8 cellular contexts compared by ENCODE assay signal in the genomic region with DNA sequence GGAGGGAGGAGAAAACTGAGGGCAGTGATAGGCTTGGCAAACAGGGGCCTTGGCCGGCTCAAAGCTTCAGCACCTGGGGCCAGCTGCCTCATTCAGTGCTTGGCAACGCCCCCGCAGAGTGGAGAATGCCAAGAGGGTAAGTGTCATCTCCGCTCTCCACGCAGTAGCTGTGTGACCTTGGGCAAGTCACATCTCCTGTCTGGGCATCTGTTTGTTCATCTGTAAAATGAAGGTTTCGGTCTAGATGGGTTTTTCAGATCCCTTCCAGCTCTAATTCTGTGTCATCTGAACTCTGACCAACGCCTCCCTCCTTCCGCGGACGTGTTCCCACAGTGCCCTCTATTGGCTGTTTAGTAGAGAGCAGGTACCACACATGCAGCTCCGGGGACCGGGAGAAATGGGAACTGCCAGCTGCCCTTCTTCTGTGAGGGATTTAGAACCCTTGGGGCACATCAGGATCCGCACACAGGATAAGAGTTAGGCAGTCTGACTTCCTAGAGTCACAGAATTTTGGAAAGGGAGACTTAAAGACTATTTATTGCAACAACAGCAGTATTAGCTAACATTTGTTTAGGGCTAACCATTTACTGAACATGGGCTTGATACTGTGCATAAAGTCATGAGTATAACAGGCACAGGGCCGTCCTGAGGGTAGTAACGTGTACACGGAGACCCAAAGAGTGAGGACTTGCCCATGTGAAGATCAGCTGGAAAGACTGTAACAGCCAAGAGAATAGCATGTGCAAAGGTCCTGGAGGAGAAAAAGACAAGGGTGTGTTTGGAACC. TPM values are rescaled to one million over a fixed set of nuclear protein-coding genes. Genes with fewer than 3 reads are reported as not detected.
DNase-seq lines count a peak whose midpoint lies in the region; ATAC-seq and TF ChIP-seq lines count a peak whose summit lies in the region.

No MANE protein-coding gene starts in this region.

- no peak overlapping the region for H3K27ac Mint-ChIP-seq in activated T-cell treated with anti-CD3 and anti-CD28 coated beads, Interleukin-2, amount 50 U/mL, for 72 hours

- WGBS in heart left ventricle, 4 donors = 17 to 28% (median 23%) methylated on average over 16 of the region's 16 CpGs

- peaks cover 30% of the 10 kb centered on the region for H3K27me3 Mint-ChIP-seq in activated T-cell treated with anti-CD3 and anti-CD28 coated beads, Interleukin-2, amount 50 U/mL, for 72 hours (ENCODE audit: low read depth)

- H3K4me1 ChIP-seq in cardiac muscle cell (ENCODE audit: low read depth) (no peaks in the 10 kb centered on the region), heart left ventricle (no peaks in the 10 kb centered on the region)

- no peaks in the 10 kb centered on the region for H3K9me3 Mint-ChIP-seq in activated T-cell treated with anti-CD3 and anti-CD28 coated beads, Interleukin-2, amount 50 U/mL, for 72 hours

- TF ChIP-seq POLR2A in heart left ventricle (IDR thresholded peaks at IDR 0.05) = no peak

- no peaks in the 10 kb centered on the region for H3K27me3 ChIP-seq in cardiac muscle cell
- H3K27me3 ChIP-seq in heart left ventricle = peaks cover 0 to 47% (median 0%) of the 10 kb centered on the region in 9 donors

- H3K9me3 ChIP-seq in cardiac muscle cell (ENCODE audit: low read depth) (no peaks in the 10 kb centered on the region), heart left ventricle (no peaks in the 10 kb centered on the region)

- H3K4me3 ChIP-seq in cardiac muscle cell (no peak overlapping the region), heart left ventricle (no peak overlapping the region), retinal pigment epithelial cell (ENCODE audit: low read length) (no peak overlapping the region)

- TF ChIP-seq CTCF in cardiac muscle cell (IDR thresholded peaks at IDR 0.05; ENCODE audit: low read depth, low read length) (peak; percentile 81), heart left ventricle (IDR thresholded peaks at IDR 0.05) (peak; percentile 23 to 69 (median 56)), retinal pigment epithelial cell (conservative IDR thresholded peaks at IDR 0.05; ENCODE audit: low read depth, low read length) (peak; percentile 86)

- no peaks in the 10 kb centered on the region for H3K36me3 Mint-ChIP-seq in activated T-cell treated with anti-CD3 and anti-CD28 coated beads, Interleukin-2, amount 50 U/mL, for 72 hours (ENCODE audit: insufficient read depth in 2 of 2)

- peaks cover 5% of the 10 kb centered on the region for H3K4me1 Mint-ChIP-seq in activated T-cell treated with anti-CD3 and anti-CD28 coated beads, Interleukin-2, amount 50 U/mL, for 72 hours (ENCODE audit: low read depth)

- intact Hi-C loops in Right ventricle myocardium inferior (cut with DNase I) (loop anchor here (5.0 kb wide), 1 partner anchor 393 kb away; no protein-coding TSS in a partner anchor), heart left ventricle (cut with DNase I) (loop anchor here in 8 of 10 donors (1.0 to 5.0 kb wide), 3 partner anchors 393 to 394 kb away; no protein-coding TSS in a partner anchor)

- ATAC-seq in Right ventricle myocardium inferior = no peak
- peak; percentile 72 for ATAC-seq in HG03354 (IDR thresholded peaks at IDR 0.05; ENCODE audit: poor library complexity, severe bottlenecking, unreplicated experiment)
- peak; percentile 47 to 59 for ATAC-seq in activated T-cell treated with anti-CD3 and anti-CD28 coated beads, Interleukin-2, amount 50 U/mL, for 72 hours (replicated peaks in 1 of 2)
- peak in 2 of 4 donors; percentile 54 to 79 for ATAC-seq in heart left ventricle
- no peak for ATAC-seq in HG03565 (IDR thresholded peaks at IDR 0.05; ENCODE audit: unreplicated experiment)

- H3K27ac ChIP-seq in cardiac muscle cell = no peak overlapping the region
- no peak overlapping the region for H3K27ac ChIP-seq in heart left ventricle

- peak; percentile 69 to 75 for DNase-seq in cardiac muscle cell (ENCODE audit: low read depth in 1 of 2, low spot score in 1 of 2)
- no peak for DNase-seq in Right ventricle myocardium inferior (ENCODE audit: missing footprints)
- peak; percentile 48 for DNase-seq in NCI-H748 treated with DMSO at 0.1 percent for 48 hours (lab: John Stamatoyannopoulos, UW)
- DNase-seq in activated T-cell treated with anti-CD3 and anti-CD28 coated beads, Interleukin-2, amount 50 U/mL, for 72 hours = peak; percentile 31 to 45
- peak in 1 of 5 donors; percentile 16 for DNase-seq in heart left ventricle
- DNase-seq in retinal pigment epithelial cell (ENCODE audit: low read depth) = no peak

- H3K4me3 Mint-ChIP-seq in activated T-cell treated with anti-CD3 and anti-CD28 coated beads, Interleukin-2, amount 50 U/mL, for 72 hours = no peak overlapping the region

- H3K36me3 ChIP-seq in cardiac muscle cell (no peaks in the 10 kb centered on the region), heart left ventricle (no peaks in the 10 kb centered on the region)

RNA-seq across cellular contexts. Expression of a gene that starts 26.8 kb away (rescaled TPM):
- total RNA-seq in cardiac muscle cell (not detected in 2 replicates), Right ventricle myocardium inferior (not detected), heart left ventricle (1 to 10 TPM in 5 of 9 donors, not detected in 4; 1.3 to 4.0 (median 2.7) TPM)
- polyA plus RNA-seq in cardiac muscle cell (not detected in 2 replicates), heart left ventricle (under 1 TPM in 1 of 2 donors, not detected in 1; 0.22 TPM)
- total RNA-seq in activated T-cell treated with anti-CD3 and anti-CD28 coated beads, Interleukin-2, amount 50 U/mL, for 72 hours = not detected

RNA-seq across cellular contexts. Expression of a gene that starts 52.0 kb away (rescaled TPM):
- total RNA-seq in cardiac muscle cell = not detected in 2 replicates
- not detected in 2 replicates for polyA plus RNA-seq in cardiac muscle cell
- not detected for total RNA-seq in Right ventricle myocardium inferior
- not detected for total RNA-seq in activated T-cell treated with anti-CD3 and anti-CD28 coated beads, Interleukin-2, amount 50 U/mL, for 72 hours
- total RNA-seq in heart left ventricle = not detected
- polyA plus RNA-seq in heart left ventricle = not detected

Comparison
In these comparisons a context has a peak if more than half of its experiments do, and no peak if none do; other contexts are left out.
1. DNase-seq: peak in cardiac muscle cell (2 of 2), NCI-H748 treated with DMSO at 0.1 percent for 48 hours (single experiment) and activated T-cell treated with anti-CD3 and anti-CD28 coated beads, Interleukin-2, amount 50 U/mL, for 72 hours (2 of 2); none in Right ventricle myocardium inferior (single experiment) and retinal pigment epithelial cell (single experiment).
2. ATAC-seq: peak in HG03354 (single experiment) and activated T-cell treated with anti-CD3 and anti-CD28 coated beads, Interleukin-2, amount 50 U/mL, for 72 hours (2 of 2); none in Right ventricle myocardium inferior (single experiment) and HG03565 (single experiment).
3. Peak in every context shown above with its lines, with median percentiles within 50 percentile points of each other: CTCF ChIP-seq.